In the genomic region with DNA sequence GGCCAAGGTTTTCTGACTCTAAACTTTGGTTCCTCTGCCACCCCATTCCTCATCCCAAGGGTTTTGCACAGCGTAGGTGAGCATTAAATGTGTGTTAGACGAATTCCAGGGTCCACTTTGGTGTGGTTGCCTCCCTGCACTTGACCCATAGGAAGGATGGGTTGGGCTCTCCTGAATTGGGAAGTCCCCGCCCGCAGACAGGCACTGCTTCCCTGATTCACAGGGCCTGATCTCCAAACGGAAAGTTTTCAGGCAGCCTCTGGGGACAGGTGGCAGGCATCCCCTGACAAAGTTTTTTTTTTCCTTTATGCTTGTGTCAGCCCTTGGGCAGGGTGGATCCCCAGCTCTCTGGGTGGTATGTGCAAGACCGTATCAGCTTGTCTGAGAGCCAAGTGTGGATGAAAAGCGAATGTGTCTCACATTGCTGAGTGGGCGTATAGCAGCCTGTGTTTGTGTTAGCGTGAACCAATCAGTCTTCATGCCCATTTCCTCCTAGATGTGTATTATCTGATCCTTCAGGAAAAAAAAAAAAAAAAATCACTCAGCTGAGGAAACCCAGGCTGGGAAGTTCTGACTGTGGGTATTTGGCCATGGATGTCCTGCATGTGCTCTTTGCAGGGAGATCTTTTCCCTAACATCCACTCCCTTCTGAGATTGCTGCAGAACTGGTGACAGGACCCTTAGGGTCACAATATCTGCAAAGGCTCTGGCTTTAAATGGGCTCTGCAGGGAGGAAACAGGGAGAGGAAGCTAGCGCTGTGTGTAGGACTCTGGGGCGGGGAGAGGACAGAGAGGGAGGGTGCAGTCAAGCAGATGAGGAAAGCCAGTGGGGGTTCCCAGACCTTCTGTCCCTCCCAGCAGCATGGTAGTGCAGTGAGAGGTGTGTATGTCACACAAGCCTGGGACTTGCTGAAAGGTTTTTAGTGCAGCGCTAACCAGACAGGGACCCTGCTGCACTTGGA, we compare ENCODE assay signal across 15 cellular contexts. TPM values are rescaled to one million over a fixed set of nuclear protein-coding genes. Genes with fewer than 3 reads are reported as not detected.
DNase-seq lines count a peak whose midpoint lies in the region; ATAC-seq, FAIRE-seq and TF ChIP-seq lines count a peak whose summit lies in the region.
"Had no signal": no experiment of that assay in that cellular context is flagged by ENCODE, and none has a peak within 500 bp of the region (broad histone marks: within the 10 kb centered on the region; RNA-seq: fewer than 3 reads in every experiment).

No MANE protein-coding gene starts in this region.

- no peaks in the 10 kb centered on the region for H3K36me3 Mint-ChIP-seq in T-helper 2 cell treated with Interferon-gamma antibody and Interleukin-4, amounts not matched to agents 5 μg/mL and 100 μg/mL, for 36 hours (ENCODE audit: low read depth)
- H3K36me3 Mint-ChIP-seq: memory B cell had no signal

- H3K4me3 Mint-ChIP-seq in T-helper 2 cell treated with Interferon-gamma antibody and Interleukin-4, amounts not matched to agents 5 μg/mL and 100 μg/mL, for 36 hours: no peak overlapping the region
- H3K4me3 Mint-ChIP-seq: memory B cell had no signal

- FAIRE-seq in HTR-8/SVneo (lab: Jason Lieb, UNC): no peak

- H3K27ac Mint-ChIP-seq in T-helper 2 cell treated with Interferon-gamma antibody and Interleukin-4, amounts not matched to agents 5 μg/mL and 100 μg/mL, for 36 hours: no peak overlapping the region
- H3K27ac Mint-ChIP-seq: memory B cell had no signal

- CTCF ChIA-PET in GM10248 (lab: Yijun Ruan, JAX): interaction anchor here (1.0 to 1.2 kb wide), 2 partner anchors 9 to 10 kb away, joined by 3 read pairs; no protein-coding TSS in a partner anchor

- ATAC-seq in GM21737 (IDR thresholded peaks at IDR 0.05; ENCODE audit: unreplicated experiment) (peak; percentile 54), GM21825 (IDR thresholded peaks at IDR 0.05; ENCODE audit: unreplicated experiment) (no peak)

- no peak overlapping the region for H3K4me3 ChIP-seq in lower leg skin (ENCODE audit: low read depth, poor library complexity, severe bottlenecking)
- H3K4me3 ChIP-seq: SJSA1 had no signal

- WGBS in lower leg skin, 2 donors: 42 to 44% methylated on average over 12 of the region's 12 CpGs

- TF ChIP-seq POLR2A in lower leg skin (IDR thresholded peaks at IDR 0.05): no peak

- intact Hi-C loops in lower leg skin (cut with DNase I; ENCODE audit: low total_unique reads): no loop called here

- H3K27me3 Mint-ChIP-seq in T-helper 2 cell treated with Interferon-gamma antibody and Interleukin-4, amounts not matched to agents 5 μg/mL and 100 μg/mL, for 36 hours (ENCODE audit: low read depth): peaks cover 4% of the 10 kb centered on the region

- TF ChIP-seq CTCF in GM10248 (IDR thresholded peaks at IDR 0.05; ENCODE audit: control extremely low read depth, extremely low read depth, low read depth, missing control alignments) (no peak), lower leg skin (IDR thresholded peaks at IDR 0.05) (no peak)

- no peaks in the 10 kb centered on the region for H3K9me3 Mint-ChIP-seq in T-helper 2 cell treated with Interferon-gamma antibody and Interleukin-4, amounts not matched to agents 5 μg/mL and 100 μg/mL, for 36 hours
- H3K9me3 Mint-ChIP-seq: memory B cell had no signal

- DNase-seq in GM10248 (ENCODE audit: extremely low spot score) (peak; percentile 25), NCI-H69 (lab: John Stamatoyannopoulos, UW) (peak; percentile 76), kidney glomerular epithelial cell (lab: John Stamatoyannopoulos, UW) (peak; percentile 89), HTR-8/SVneo (ENCODE audit: insufficient read length, low spot score) (no peak), lower leg skin (ENCODE audit: low spot score in 2 of 2) (no peak)
- no peak for DNase-seq in T-helper 2 cell treated with Interferon-gamma antibody and Interleukin-4, amounts not matched to agents 5 μg/mL and 100 μg/mL, for 36 hours (ENCODE audit: low spot score)
- DNase-seq: activated CD4-positive, alpha-beta T cell treated with anti-CD3 and anti-CD28 coated beads, Interleukin-2, amount 50 U/mL, for 4 hours; DND-41; erythroblast; MM.1S; stimulated activated naive CD4-positive, alpha-beta T cell had no signal

- POLR2A ChIA-PET in GM10248 (lab: Yijun Ruan, JAX): no interaction called here

- no peaks in the 10 kb centered on the region for H3K4me1 Mint-ChIP-seq in T-helper 2 cell treated with Interferon-gamma antibody and Interleukin-4, amounts not matched to agents 5 μg/mL and 100 μg/mL, for 36 hours (ENCODE audit: low read depth)

RNA-seq across cellular contexts. Expression of gene TRABD2B, which starts 42.2 kb away (rescaled TPM):
- total RNA-seq in lower leg skin: 1 to 10 TPM in 3 of 4 donors, under 1 TPM in 1; 0.63 to 3.1 (median 1.7) TPM

Comparison
In these comparisons a context has a peak if more than half of its experiments do, and no peak if none do; other contexts are left out.
1. DNase-seq: peak in GM10248 (single experiment), NCI-H69 (single experiment) and kidney glomerular epithelial cell (single experiment); none in HTR-8/SVneo (single experiment), lower leg skin (0 of 2) and T-helper 2 cell treated with Interferon-gamma antibody and Interleukin-4, amounts not matched to agents 5 μg/mL and 100 μg/mL, for 36 hours (single experiment).